8 cellular contexts compared by ENCODE assay signal in genomic region chr20:18566892-18567738, GRCh38. TPM values are rescaled to one million over a fixed set of nuclear protein-coding genes. Genes with fewer than 3 reads are reported as not detected.
DNase-seq lines count a peak whose midpoint lies in the region; ATAC-seq and TF ChIP-seq lines count a peak whose summit lies in the region.

SMIM26 (plus strand) TSS chr20:18567432; CDS start chr20:18567479, 47 bp downstream.

- H3K36me3 ChIP-seq in DND-41 (ENCODE audit: insufficient read depth, low read length) = peaks cover 32% of the 10 kb centered on the region
- H3K36me3 ChIP-seq in GM23248 (ENCODE audit: low read depth) = peaks cover 13% of the 10 kb centered on the region; the same call in 1 of the 2 replicates
- peaks cover 0 to 23% (median 4%) of the 10 kb centered on the region in 3 experiments for H3K36me3 ChIP-seq in naive thymus-derived CD4-positive, alpha-beta T cell (ENCODE audit: control insufficient read depth in 2 of 3, insufficient read depth in 3 of 3, low read length in 3 of 3)

- peaks cover 24% of the 10 kb centered on the region for H3K36me3 Mint-ChIP-seq in activated T-helper 1 cell treated with anti-CD3 and anti-CD28 coated beads, Interleukin-12 subunit alpha, Interleukin-12 subunit beta, Interleukin-2, Interleukin-4 antibody, amounts not matched to agents 30 ng/mL and 10 ng/mL and 1 ng/mL, durations not matched to agents 14 hours and 24 hours and 36 hours (ENCODE audit: low read depth)
- H3K36me3 Mint-ChIP-seq in naive thymus-derived CD4-positive, alpha-beta T cell = peaks cover 12 to 29% (median 25%) of the 10 kb centered on the region in 5 donors
- H3K36me3 Mint-ChIP-seq in stimulated activated naive B cell treated with anti-CD40 and anti-IgM and Interleukin-4, amounts not matched to agents 10 μg/mL and 1 μg/mL and 100 μg/mL, for 72 hours = peaks cover 31 to 38% of the 10 kb centered on the region in 2 donors

- POLR2A ChIA-PET in naive thymus-derived CD4-positive, alpha-beta T cell (lab: Charles Lee) = interaction anchor here (0.8 to 1.6 kb wide), 8 partner anchors 12 to 885 kb away, joined by 3 to 20 read pairs (median 5); partner anchors contain the start of genes DTD1, KAT14, PET117 and RBBP9

- no peaks in the 10 kb centered on the region for H3K9me2 ChIP-seq in GM23248 (ENCODE audit: insufficient read depth)

- H3K4me1 Mint-ChIP-seq in activated T-helper 1 cell treated with anti-CD3 and anti-CD28 coated beads, Interleukin-12 subunit alpha, Interleukin-12 subunit beta, Interleukin-2, Interleukin-4 antibody, amounts not matched to agents 30 ng/mL and 10 ng/mL and 1 ng/mL, durations not matched to agents 14 hours and 24 hours and 36 hours (ENCODE audit: low read depth) = peaks cover 10% of the 10 kb centered on the region
- peaks cover 14 to 25% (median 22%) of the 10 kb centered on the region in 7 donors for H3K4me1 Mint-ChIP-seq in naive thymus-derived CD4-positive, alpha-beta T cell
- peaks cover 12 to 22% of the 10 kb centered on the region in 2 donors for H3K4me1 Mint-ChIP-seq in stimulated activated naive B cell treated with anti-CD40 and anti-IgM and Interleukin-4, amounts not matched to agents 10 μg/mL and 1 μg/mL and 100 μg/mL, for 72 hours

- intact Hi-C loops in activated T-helper 1 cell treated with anti-CD3 and anti-CD28 coated beads, Interleukin-12 subunit alpha, Interleukin-12 subunit beta, Interleukin-2, Interleukin-4 antibody, amounts not matched to agents 30 ng/mL and 10 ng/mL and 1 ng/mL, durations not matched to agents 14 hours and 24 hours and 36 hours (cut with micrococcal nuclease) = loop anchor here (1.0 to 5.0 kb wide), 12 partner anchors 20 to 1840 kb away; partner anchors contain the start of genes DZANK1, KAT14, MGME1 and PET117
- intact Hi-C loops in naive thymus-derived CD4-positive, alpha-beta T cell (cut with micrococcal nuclease) = loop anchor here (1.0 to 10.0 kb wide), 16 partner anchors 21 to 1995 kb away; partner anchors contain the start of genes DTD1 (in 2 of the 2), DZANK1 (in 2 of the 2), POLR3F (in 2 of the 2) and SEC23B (in 2 of the 2)

- H3K27me3 ChIP-seq in DND-41 (ENCODE audit: insufficient read depth, low read length, poor library complexity) (no peaks in the 10 kb centered on the region), GM23248 (replicated peaks; ENCODE audit: insufficient read depth) (no peaks in the 10 kb centered on the region)
- H3K27me3 ChIP-seq in naive thymus-derived CD4-positive, alpha-beta T cell (ENCODE audit: control insufficient read depth in 2 of 2, insufficient read depth in 2 of 2, low read length in 2 of 2) = no peaks in the 10 kb centered on the region

- peaks cover 20% of the 10 kb centered on the region for H3K4me1 ChIP-seq in DND-41 (ENCODE audit: insufficient read depth, low read length)
- peaks cover 6% of the 10 kb centered on the region; the same call in 1 of the 2 replicates for H3K4me1 ChIP-seq in GM23248 (ENCODE audit: insufficient read depth)
- H3K4me1 ChIP-seq in naive thymus-derived CD4-positive, alpha-beta T cell (ENCODE audit: control insufficient read depth in 2 of 2, insufficient read depth in 2 of 2, low read length in 2 of 2) = peaks cover 4 to 15% of the 10 kb centered on the region in 2 donors

- H3K9me3 ChIP-seq in DND-41 (ENCODE audit: insufficient read depth, low read length, severe bottlenecking) = no peaks in the 10 kb centered on the region
- H3K9me3 ChIP-seq in GM23248 (ENCODE audit: low read depth) = no peaks in the 10 kb centered on the region
- H3K9me3 ChIP-seq in naive thymus-derived CD4-positive, alpha-beta T cell (ENCODE audit: control insufficient read depth in 2 of 3, low read length in 3 of 3) = no peaks in the 10 kb centered on the region

- DNase-seq in DND-41 (peak; percentile 95), GM23248 (peak; percentile 97), Kasumi-1 (lab: John Stamatoyannopoulos, UW) (peak; percentile 82 to 88), RPMI7951 (ENCODE audit: low read depth) (peak; percentile 92), fibroblast of gingiva (ENCODE audit: low read depth) (peak; percentile 91)
- DNase-seq in activated T-helper 1 cell treated with anti-CD3 and anti-CD28 coated beads, Interleukin-12 subunit alpha, Interleukin-12 subunit beta, Interleukin-2, Interleukin-4 antibody, amounts not matched to agents 30 ng/mL and 10 ng/mL and 1 ng/mL, durations not matched to agents 14 hours and 24 hours and 36 hours (ENCODE audit: low spot score) = peak; percentile 91
- peak; percentile 85 to 94 (median 92) for DNase-seq in naive thymus-derived CD4-positive, alpha-beta T cell
- peak; percentile 94 for DNase-seq in stimulated activated naive B cell treated with anti-CD40 and anti-IgM and Interleukin-4, amounts not matched to agents 10 μg/mL and 1 μg/mL and 100 μg/mL, for 72 hours

- peak within 1 kb of the TSS; percentile 75 for H3K9ac ChIP-seq in DND-41 (ENCODE audit: low read depth, low read length)
- H3K9ac ChIP-seq in GM23248 = peak within 1 kb of the TSS; percentile 89

- H3K79me2 ChIP-seq in DND-41 (ENCODE audit: insufficient read depth, low read length) (peaks cover 26% of the 10 kb centered on the region), GM23248 (ENCODE audit: insufficient read depth) (peaks cover 34% of the 10 kb centered on the region)

- TF ChIP-seq CTCF in DND-41 (IDR thresholded peaks at IDR 0.05; ENCODE audit: borderline replicate concordance, extremely low read depth, low read length, poor library complexity, severe bottlenecking) = no peak

- no peaks in the 10 kb centered on the region for H3K9me3 Mint-ChIP-seq in activated T-helper 1 cell treated with anti-CD3 and anti-CD28 coated beads, Interleukin-12 subunit alpha, Interleukin-12 subunit beta, Interleukin-2, Interleukin-4 antibody, amounts not matched to agents 30 ng/mL and 10 ng/mL and 1 ng/mL, durations not matched to agents 14 hours and 24 hours and 36 hours
- peaks cover 0 to 4% (median 0%) of the 10 kb centered on the region in 11 donors for H3K9me3 Mint-ChIP-seq in naive thymus-derived CD4-positive, alpha-beta T cell
- peaks cover 7 to 10% of the 10 kb centered on the region in 2 donors for H3K9me3 Mint-ChIP-seq in stimulated activated naive B cell treated with anti-CD40 and anti-IgM and Interleukin-4, amounts not matched to agents 10 μg/mL and 1 μg/mL and 100 μg/mL, for 72 hours

- peak within 1 kb of the TSS; percentile 95 for H3K4me3 Mint-ChIP-seq in activated T-helper 1 cell treated with anti-CD3 and anti-CD28 coated beads, Interleukin-12 subunit alpha, Interleukin-12 subunit beta, Interleukin-2, Interleukin-4 antibody, amounts not matched to agents 30 ng/mL and 10 ng/mL and 1 ng/mL, durations not matched to agents 14 hours and 24 hours and 36 hours
- H3K4me3 Mint-ChIP-seq in naive thymus-derived CD4-positive, alpha-beta T cell = peak within 1 kb of the TSS; percentile 93 to 99 (median 96)
- peak within 1 kb of the TSS; percentile 85 to 98 for H3K4me3 Mint-ChIP-seq in stimulated activated naive B cell treated with anti-CD40 and anti-IgM and Interleukin-4, amounts not matched to agents 10 μg/mL and 1 μg/mL and 100 μg/mL, for 72 hours

- CTCF ChIA-PET in naive thymus-derived CD4-positive, alpha-beta T cell (lab: Charles Lee) = no interaction called here

- peak; percentile 99 for ATAC-seq in DND-41 (ENCODE audit: insufficient read depth, low read depth)
- peak; percentile 99 for ATAC-seq in naive thymus-derived CD4-positive, alpha-beta T cell
- peak; percentile 99 to 100 for ATAC-seq in stimulated activated naive B cell treated with anti-CD40 and anti-IgM and Interleukin-4, amounts not matched to agents 10 μg/mL and 1 μg/mL and 100 μg/mL, for 72 hours (replicated peaks)

- H3K4me3 ChIP-seq in DND-41 (ENCODE audit: low read depth in 1 of 2, low read length in 2 of 2) = peak within 1 kb of the TSS; percentile 64 to 68
- H3K4me3 ChIP-seq in GM23248 = peak within 1 kb of the TSS; percentile 86
- peak within 1 kb of the TSS; percentile 76 for H3K4me3 ChIP-seq in naive thymus-derived CD4-positive, alpha-beta T cell (ENCODE audit: low read length)

- no peaks in the 10 kb centered on the region for H3K27me3 Mint-ChIP-seq in activated T-helper 1 cell treated with anti-CD3 and anti-CD28 coated beads, Interleukin-12 subunit alpha, Interleukin-12 subunit beta, Interleukin-2, Interleukin-4 antibody, amounts not matched to agents 30 ng/mL and 10 ng/mL and 1 ng/mL, durations not matched to agents 14 hours and 24 hours and 36 hours (ENCODE audit: insufficient read depth)
- H3K27me3 Mint-ChIP-seq in naive thymus-derived CD4-positive, alpha-beta T cell = no peaks in the 10 kb centered on the region
- no peaks in the 10 kb centered on the region for H3K27me3 Mint-ChIP-seq in stimulated activated naive B cell treated with anti-CD40 and anti-IgM and Interleukin-4, amounts not matched to agents 10 μg/mL and 1 μg/mL and 100 μg/mL, for 72 hours

- H2AFZ ChIP-seq in DND-41 (ENCODE audit: low read depth, low read length) = peak within 1 kb of the TSS; percentile 73
- H2AFZ ChIP-seq in GM23248 = peak within 1 kb of the TSS; percentile 97

- H3K4me2 ChIP-seq in DND-41 (ENCODE audit: insufficient read depth, low read length) = peak within 1 kb of the TSS; percentile 89
- H3K4me2 ChIP-seq in GM23248 (ENCODE audit: unreplicated experiment) = peak within 1 kb of the TSS; percentile 91

- H4K20me1 ChIP-seq in DND-41 (ENCODE audit: insufficient read depth, low read length) (no peaks in the 10 kb centered on the region), GM23248 (ENCODE audit: insufficient read depth) (no peaks in the 10 kb centered on the region)

- H3F3A ChIP-seq in GM23248 (ENCODE audit: insufficient read depth) = peaks cover 21% of the 10 kb centered on the region; the same call in 1 of the 2 replicates

- H3K27ac Mint-ChIP-seq in activated T-helper 1 cell treated with anti-CD3 and anti-CD28 coated beads, Interleukin-12 subunit alpha, Interleukin-12 subunit beta, Interleukin-2, Interleukin-4 antibody, amounts not matched to agents 30 ng/mL and 10 ng/mL and 1 ng/mL, durations not matched to agents 14 hours and 24 hours and 36 hours = peak within 1 kb of the TSS; percentile 95
- peak within 1 kb of the TSS; percentile 92 to 100 (median 99) for H3K27ac Mint-ChIP-seq in naive thymus-derived CD4-positive, alpha-beta T cell
- H3K27ac Mint-ChIP-seq in stimulated activated naive B cell treated with anti-CD40 and anti-IgM and Interleukin-4, amounts not matched to agents 10 μg/mL and 1 μg/mL and 100 μg/mL, for 72 hours = peak within 1 kb of the TSS; percentile 99

- 2% methylated on average over 49 to 51 of the region's 51 CpGs for WGBS in GM23248 (ENCODE audit: low coverage in 1 of 2, low lambda C conversion rate in 2 of 2, missing lambda C conversion rate in 2 of 2), 2 experiments

- H3K27ac ChIP-seq in DND-41 (ENCODE audit: low read length) = peak within 1 kb of the TSS; percentile 76
- H3K27ac ChIP-seq in GM23248 = peak within 1 kb of the TSS; percentile 64
- H3K27ac ChIP-seq in naive thymus-derived CD4-positive, alpha-beta T cell (ENCODE audit: low read depth, low read length) = peak within 1 kb of the TSS; percentile 95

- in situ Hi-C loops in GM23248 (cut with MboI) = no loop called here

RNA-seq across cellular contexts. Expression of gene SMIM26, which starts in this region (rescaled TPM):
- 54.9 and 115 TPM in 2 replicates for total RNA-seq in GM23248 (2014; rRNA removed; shearing (Covaris generic))
- 142 and 148 TPM in 2 replicates for polyA plus RNA-seq in GM23248 (2016; fragmentation: Nextera tagmentation; extraction: Ambion mirVana)
- 234 and 299 TPM in 2 replicates for total RNA-seq in RPMI7951 (2014; rRNA removed; shearing (Covaris generic))
- 54.9 and 57.9 TPM in 2 replicates for total RNA-seq in activated T-helper 1 cell treated with anti-CD3 and anti-CD28 coated beads, Interleukin-12 subunit alpha, Interleukin-12 subunit beta, Interleukin-2, Interleukin-4 antibody, amounts not matched to agents 30 ng/mL and 10 ng/mL and 1 ng/mL, durations not matched to agents 14 hours and 24 hours and 36 hours
- total RNA-seq in naive thymus-derived CD4-positive, alpha-beta T cell = 10 to 100 TPM; 51.2 to 78.4 (median 69.5) TPM
- polyA plus RNA-seq in naive thymus-derived CD4-positive, alpha-beta T cell = 100 to 1,000 TPM; 189 to 262 TPM

Comparison
In these comparisons a context has a peak if more than half of its experiments do, and no peak if none do; other contexts are left out.
1. Peak in every context shown above with its lines: DNase-seq, ATAC-seq, H3K4me3 ChIP-seq and H3K27ac ChIP-seq.